Comparison of ENCODE assay signal across 1 cellular context in the genomic region with DNA sequence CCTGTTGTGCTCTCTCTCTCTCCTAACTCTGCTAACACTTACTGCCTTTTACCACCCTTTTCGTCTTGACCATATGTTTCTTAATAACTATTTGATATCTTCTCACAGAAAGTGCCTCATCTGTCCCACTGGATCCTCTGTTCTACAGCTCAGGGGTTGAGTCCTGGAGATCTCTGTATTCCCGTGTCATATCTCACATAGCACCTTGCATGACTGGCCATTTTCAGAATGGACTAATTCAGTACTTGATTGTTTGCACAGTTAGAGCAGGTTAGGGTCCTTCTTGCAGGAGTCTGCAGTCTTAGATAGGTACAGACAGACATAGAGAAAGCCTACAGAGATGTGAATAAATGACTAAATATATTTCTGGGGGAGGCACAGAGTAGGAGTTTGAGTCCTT.
A peak's percentile ranks its signal among the peaks of the same experiment; 100 is the strongest.
TF ChIP-seq lines count a peak whose summit lies in the region.

No MANE protein-coding gene starts in this region.

TF ChIP-seq in K562, 482 proteins besides CTCF, POLR2A, EP300 and RAD21 (continued from another document):
- TF ChIP-seq, protein P1, sequence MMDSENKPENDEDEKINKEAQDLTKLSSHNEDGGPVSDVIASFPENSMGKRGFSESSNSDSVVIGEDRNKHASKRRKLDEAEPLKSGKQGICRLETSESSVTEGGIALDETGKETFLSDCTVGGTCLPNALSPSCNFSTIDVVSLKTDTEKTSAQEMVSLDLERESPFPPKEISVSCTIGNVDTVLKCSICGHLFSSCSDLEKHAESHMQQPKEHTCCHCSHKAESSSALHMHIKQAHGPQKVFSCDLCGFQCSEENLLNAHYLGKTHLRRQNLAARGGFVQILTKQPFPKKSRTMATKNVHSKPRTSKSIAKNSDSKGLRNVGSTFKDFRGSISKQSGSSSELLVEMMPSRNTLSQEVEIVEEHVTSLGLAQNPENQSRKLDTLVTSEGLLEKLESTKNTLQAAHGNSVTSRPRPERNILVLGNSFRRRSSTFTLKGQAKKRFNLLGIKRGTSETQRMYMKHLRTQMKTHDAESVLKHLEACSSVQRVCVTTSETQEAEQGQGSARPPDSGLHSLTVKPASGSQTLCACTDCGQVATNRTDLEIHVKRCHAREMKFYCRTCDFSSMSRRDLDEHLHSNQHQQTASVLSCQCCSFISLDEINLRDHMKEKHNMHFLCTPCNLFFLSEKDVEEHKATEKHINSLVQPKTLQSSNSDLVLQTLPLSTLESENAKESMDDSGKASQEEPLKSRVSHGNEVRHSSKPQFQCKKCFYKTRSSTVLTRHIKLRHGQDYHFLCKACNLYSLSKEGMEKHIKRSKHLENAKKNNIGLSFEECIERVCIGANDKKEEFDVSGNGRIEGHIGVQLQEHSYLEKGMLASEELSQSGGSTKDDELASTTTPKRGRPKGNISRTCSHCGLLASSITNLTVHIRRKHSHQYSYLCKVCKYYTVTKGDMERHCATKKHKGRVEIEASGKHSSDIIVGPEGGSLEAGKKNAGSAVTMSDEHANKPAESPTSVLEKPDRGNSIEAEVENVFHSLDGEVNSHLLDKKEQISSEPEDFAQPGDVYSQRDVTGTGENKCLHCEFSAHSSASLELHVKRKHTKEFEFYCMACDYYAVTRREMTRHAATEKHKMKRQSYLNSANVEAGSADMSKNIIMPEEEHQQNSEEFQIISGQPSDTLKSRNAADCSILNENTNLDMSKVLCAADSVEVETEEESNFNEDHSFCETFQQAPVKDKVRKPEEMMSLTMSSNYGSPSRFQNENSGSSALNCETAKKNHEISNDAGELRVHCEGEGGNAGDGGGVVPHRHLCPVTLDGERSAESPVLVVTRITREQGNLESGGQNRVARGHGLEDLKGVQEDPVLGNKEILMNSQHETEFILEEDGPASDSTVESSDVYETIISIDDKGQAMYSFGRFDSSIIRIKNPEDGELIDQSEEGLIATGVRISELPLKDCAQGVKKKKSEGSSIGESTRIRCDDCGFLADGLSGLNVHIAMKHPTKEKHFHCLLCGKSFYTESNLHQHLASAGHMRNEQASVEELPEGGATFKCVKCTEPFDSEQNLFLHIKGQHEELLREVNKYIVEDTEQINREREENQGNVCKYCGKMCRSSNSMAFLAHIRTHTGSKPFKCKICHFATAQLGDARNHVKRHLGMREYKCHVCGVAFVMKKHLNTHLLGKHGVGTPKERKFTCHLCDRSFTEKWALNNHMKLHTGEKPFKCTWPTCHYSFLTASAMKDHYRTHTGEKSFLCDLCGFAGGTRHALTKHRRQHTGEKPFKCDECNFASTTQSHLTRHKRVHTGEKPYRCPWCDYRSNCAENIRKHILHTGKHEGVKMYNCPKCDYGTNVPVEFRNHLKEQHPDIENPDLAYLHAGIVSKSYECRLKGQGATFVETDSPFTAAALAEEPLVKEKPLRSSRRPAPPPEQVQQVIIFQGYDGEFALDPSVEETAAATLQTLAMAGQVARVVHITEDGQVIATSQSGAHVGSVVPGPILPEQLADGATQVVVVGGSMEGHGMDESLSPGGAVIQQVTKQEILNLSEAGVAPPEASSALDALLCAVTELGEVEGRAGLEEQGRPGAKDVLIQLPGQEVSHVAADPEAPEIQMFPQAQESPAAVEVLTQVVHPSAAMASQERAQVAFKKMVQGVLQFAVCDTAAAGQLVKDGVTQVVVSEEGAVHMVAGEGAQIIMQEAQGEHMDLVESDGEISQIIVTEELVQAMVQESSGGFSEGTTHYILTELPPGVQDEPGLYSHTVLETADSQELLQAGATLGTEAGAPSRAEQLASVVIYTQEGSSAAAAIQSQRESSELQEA (IDR thresholded peaks at IDR 0.05; ENCODE audit: low read depth): no peak
- TF ChIP-seq NR2C1 (IDR thresholded peaks at IDR 0.05) (no peak), NR2C1 (tag; IDR thresholded peaks at IDR 0.05) (no peak), TEAD4 (IDR thresholded peaks at IDR 0.05; ENCODE audit: low read length) (peak; percentile 88), TEAD4 (CRISPR knock-in tag; IDR thresholded peaks at IDR 0.05; ENCODE audit: borderline replicate concordance) (no peak), TOE1 (IDR thresholded peaks at IDR 0.05; ENCODE audit: borderline replicate concordance) (peak; percentile 4; the same call in 1 of the 2 replicates), TOE1 (CRISPR knock-in tag; IDR thresholded peaks at IDR 0.05; ENCODE audit: borderline replicate concordance, low read depth) (no peak), NCOR1 (IDR thresholded peaks at IDR 0.05) (peak; percentile 88), TAL1 (IDR thresholded peaks at IDR 0.05) (peak; percentile 91), CBX8 (IDR thresholded peaks at IDR 0.05; ENCODE audit: borderline replicate concordance, extremely low read depth, low read depth, low read length, poor library complexity, severe bottlenecking) (no peak), L3MBTL2 (IDR thresholded peaks at IDR 0.05) (no peak)
- TF ChIP-seq, protein P2, sequence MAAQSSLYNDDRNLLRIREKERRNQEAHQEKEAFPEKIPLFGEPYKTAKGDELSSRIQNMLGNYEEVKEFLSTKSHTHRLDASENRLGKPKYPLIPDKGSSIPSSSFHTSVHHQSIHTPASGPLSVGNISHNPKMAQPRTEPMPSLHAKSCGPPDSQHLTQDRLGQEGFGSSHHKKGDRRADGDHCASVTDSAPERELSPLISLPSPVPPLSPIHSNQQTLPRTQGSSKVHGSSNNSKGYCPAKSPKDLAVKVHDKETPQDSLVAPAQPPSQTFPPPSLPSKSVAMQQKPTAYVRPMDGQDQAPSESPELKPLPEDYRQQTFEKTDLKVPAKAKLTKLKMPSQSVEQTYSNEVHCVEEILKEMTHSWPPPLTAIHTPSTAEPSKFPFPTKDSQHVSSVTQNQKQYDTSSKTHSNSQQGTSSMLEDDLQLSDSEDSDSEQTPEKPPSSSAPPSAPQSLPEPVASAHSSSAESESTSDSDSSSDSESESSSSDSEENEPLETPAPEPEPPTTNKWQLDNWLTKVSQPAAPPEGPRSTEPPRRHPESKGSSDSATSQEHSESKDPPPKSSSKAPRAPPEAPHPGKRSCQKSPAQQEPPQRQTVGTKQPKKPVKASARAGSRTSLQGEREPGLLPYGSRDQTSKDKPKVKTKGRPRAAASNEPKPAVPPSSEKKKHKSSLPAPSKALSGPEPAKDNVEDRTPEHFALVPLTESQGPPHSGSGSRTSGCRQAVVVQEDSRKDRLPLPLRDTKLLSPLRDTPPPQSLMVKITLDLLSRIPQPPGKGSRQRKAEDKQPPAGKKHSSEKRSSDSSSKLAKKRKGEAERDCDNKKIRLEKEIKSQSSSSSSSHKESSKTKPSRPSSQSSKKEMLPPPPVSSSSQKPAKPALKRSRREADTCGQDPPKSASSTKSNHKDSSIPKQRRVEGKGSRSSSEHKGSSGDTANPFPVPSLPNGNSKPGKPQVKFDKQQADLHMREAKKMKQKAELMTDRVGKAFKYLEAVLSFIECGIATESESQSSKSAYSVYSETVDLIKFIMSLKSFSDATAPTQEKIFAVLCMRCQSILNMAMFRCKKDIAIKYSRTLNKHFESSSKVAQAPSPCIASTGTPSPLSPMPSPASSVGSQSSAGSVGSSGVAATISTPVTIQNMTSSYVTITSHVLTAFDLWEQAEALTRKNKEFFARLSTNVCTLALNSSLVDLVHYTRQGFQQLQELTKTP (IDR thresholded peaks at IDR 0.05; ENCODE audit: low read depth in 1 of 2, partially characterized antibody in 2 of 2): no peak
- TF ChIP-seq, protein P3, sequence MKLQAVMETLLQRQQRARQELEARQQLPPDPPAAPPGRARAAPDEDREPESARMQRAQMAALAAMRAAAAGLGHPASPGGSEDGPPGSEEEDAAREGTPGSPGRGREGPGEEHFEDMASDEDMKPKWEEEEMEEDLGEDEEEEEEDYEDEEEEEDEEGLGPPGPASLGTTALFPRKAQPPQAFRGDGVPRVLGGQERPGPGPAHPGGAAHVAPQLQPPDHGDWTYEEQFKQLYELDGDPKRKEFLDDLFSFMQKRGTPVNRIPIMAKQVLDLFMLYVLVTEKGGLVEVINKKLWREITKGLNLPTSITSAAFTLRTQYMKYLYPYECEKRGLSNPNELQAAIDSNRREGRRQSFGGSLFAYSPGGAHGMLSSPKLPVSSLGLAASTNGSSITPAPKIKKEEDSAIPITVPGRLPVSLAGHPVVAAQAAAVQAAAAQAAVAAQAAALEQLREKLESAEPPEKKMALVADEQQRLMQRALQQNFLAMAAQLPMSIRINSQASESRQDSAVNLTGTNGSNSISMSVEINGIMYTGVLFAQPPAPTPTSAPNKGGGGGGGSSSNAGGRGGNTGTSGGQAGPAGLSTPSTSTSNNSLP (IDR thresholded peaks at IDR 0.05; ENCODE audit: borderline replicate concordance, low read depth, low read length): no peak
